In genomic region chr17:63985387-63986140, GRCh38 we compare ENCODE assay signal across 12 cellular contexts. TPM values are rescaled to one million over a fixed set of nuclear protein-coding genes. Genes with fewer than 3 reads are reported as not detected.
DNase-seq lines count a peak whose midpoint lies in the region; TF ChIP-seq lines count a peak whose summit lies in the region.
"Had no signal": no experiment of that assay in that cellular context is flagged by ENCODE, and none has a peak within 500 bp of the region (broad histone marks: within the 10 kb centered on the region; RNA-seq: fewer than 3 reads in every experiment).

No MANE protein-coding gene starts in this region.

- intact Hi-C loops in CD14-positive monocyte (cut with micrococcal nuclease) = no loop called here
- intact Hi-C loops in colonic mucosa (cut with DNase I) = no loop called here

- DNase-seq in CD14-positive monocyte (ENCODE audit: low spot score) (no peak), HFFc6 (no peak), colonic mucosa (no peak), NCI-H1436 (lab: John Stamatoyannopoulos, UW) (no peak), iPS-NIHi7 (ENCODE audit: extremely low spot score) (no peak), NCI-H146 treated with DMSO at 0.1 percent for 48 hours (lab: John Stamatoyannopoulos, UW; ENCODE audit: unreplicated experiment) (no peak), amniotic stem cell (lab: John Stamatoyannopoulos, UW) (no peak)
- DNase-seq: DMS79 treated with DMSO at 0.1 percent for 48 hours, hippocampal formation, SHP77 had no signal

- H3K4me3 ChIP-seq in colonic mucosa = no peak overlapping the region
- H3K4me3 ChIP-seq in parathyroid adenoma (ENCODE audit: low read depth, low read length) = no peak overlapping the region

- TF ChIP-seq CTCF in CD14-positive monocyte (IDR thresholded peaks at IDR 0.05) (no peak), HFFc6 (IDR thresholded peaks at IDR 0.05) (no peak), colonic mucosa (IDR thresholded peaks at IDR 0.05) (no peak), parathyroid adenoma (IDR thresholded peaks at IDR 0.05) (no peak)

- H3K36me3 ChIP-seq in colonic mucosa = no peaks in the 10 kb centered on the region
- H3K36me3 ChIP-seq in parathyroid adenoma (ENCODE audit: control insufficient read depth, insufficient read depth, low read length) = no peaks in the 10 kb centered on the region

- H3K27ac Mint-ChIP-seq in CD14-positive monocyte = peak overlapping the region; percentile 35 to 88 (median 63)
- H3K27ac Mint-ChIP-seq in HFFc6 = peak overlapping the region; percentile 38; the same call in 1 of the 2 replicates

- H3K79me2 ChIP-seq in parathyroid adenoma = no peaks in the 10 kb centered on the region

- no peaks in the 10 kb centered on the region for H3K9me3 ChIP-seq in colonic mucosa
- no peaks in the 10 kb centered on the region for H3K9me3 ChIP-seq in parathyroid adenoma (ENCODE audit: control insufficient read depth, low read length)

- no peaks in the 10 kb centered on the region for H3K4me1 ChIP-seq in colonic mucosa
- peaks cover 11% of the 10 kb centered on the region for H3K4me1 ChIP-seq in parathyroid adenoma

- H3K9me3 Mint-ChIP-seq in CD14-positive monocyte (peaks cover 1 to 11% (median 8%) of the 10 kb centered on the region in 7 donors), HFFc6 (peaks cover 13% of the 10 kb centered on the region)

- H3K4me3 Mint-ChIP-seq in CD14-positive monocyte (peak overlapping the region in 1 of 2 donors; percentile 51), HFFc6 (no peak overlapping the region)

- H2AFZ ChIP-seq in parathyroid adenoma = no peak overlapping the region

- H3K4me1 Mint-ChIP-seq in CD14-positive monocyte (peaks cover 45% of the 10 kb centered on the region), HFFc6 (ENCODE audit: low read depth) (peaks cover 22% of the 10 kb centered on the region)

- no peak overlapping the region for H3K9ac ChIP-seq in colonic mucosa (ENCODE audit: low read depth in 2 of 2, low read length in 2 of 2)
- no peak overlapping the region for H3K9ac ChIP-seq in parathyroid adenoma

- peaks cover 0 to 3% of the 10 kb centered on the region in 2 donors for H3K36me3 Mint-ChIP-seq in CD14-positive monocyte
- peaks cover 12% of the 10 kb centered on the region for H3K36me3 Mint-ChIP-seq in HFFc6 (ENCODE audit: low read depth)

- no peaks in the 10 kb centered on the region for H3K27me3 ChIP-seq in colonic mucosa
- H3K27me3 ChIP-seq in parathyroid adenoma (ENCODE audit: control insufficient read depth, insufficient read depth, low read length) = no peaks in the 10 kb centered on the region

- H3K27me3 Mint-ChIP-seq in CD14-positive monocyte (ENCODE audit: low read depth in 3 of 3) (peaks cover 0 to 5% (median 4%) of the 10 kb centered on the region in 3 donors), HFFc6 (ENCODE audit: insufficient read depth) (peaks cover 7% of the 10 kb centered on the region)

- no peak overlapping the region for H3K4me2 ChIP-seq in parathyroid adenoma (ENCODE audit: low read length)

- H3K27ac ChIP-seq in colonic mucosa (peak overlapping the region; percentile 55), parathyroid adenoma (peak overlapping the region; percentile 51)

RNA-seq across cellular contexts. Expression of gene PRR29, which starts 12.6 kb away (rescaled TPM):
- polyA plus RNA-seq in CD14-positive monocyte = 1 to 10 TPM; 1.4 to 2.1 TPM
- under 1 TPM in 3 of 6 experiments, not detected in 3; 0.17 to 0.27 (median 0.19) TPM for total RNA-seq in HFFc6 (2021; fragmentation: NEBNext Ultra II Directional; extraction: Animal tissue kit (Norgen Biotek cat#: 25700))
- total RNA-seq in colonic mucosa = under 1 TPM in 1 of 2 donors, not detected in 1; 0.16 TPM

RNA-seq across cellular contexts. Expression of gene SCN4A, which starts 12.8 kb away (rescaled TPM):
- not detected for polyA plus RNA-seq in CD14-positive monocyte
- total RNA-seq in HFFc6 (2021; fragmentation: NEBNext Ultra II Directional; extraction: Animal tissue kit (Norgen Biotek cat#: 25700)) = not detected
- total RNA-seq in colonic mucosa = under 1 TPM; 0.07 to 0.27 TPM
- polyA plus RNA-seq: neural cell had no signal

RNA-seq across cellular contexts. Expression of gene ICAM2, which starts 34.9 kb away (rescaled TPM):
- 100 to 1,000 TPM; 174 to 186 TPM for polyA plus RNA-seq in CD14-positive monocyte
- 1 to 10 TPM in 4 of 6 experiments, under 1 TPM in 2; 0.91 to 2.5 (median 1.3) TPM for total RNA-seq in HFFc6 (2021; fragmentation: NEBNext Ultra II Directional; extraction: Animal tissue kit (Norgen Biotek cat#: 25700))
- 1 to 10 TPM; 9.2 to 9.5 TPM for total RNA-seq in colonic mucosa
- polyA plus RNA-seq: neural cell had no signal

RNA-seq across cellular contexts. Expression of gene CD79B, which starts 53.4 kb away (rescaled TPM):
- polyA plus RNA-seq in CD14-positive monocyte = 10 to 100 TPM; 19.6 to 21.8 TPM
- under 1 TPM in 5 of 6 experiments, not detected in 1; 0.26 to 0.76 (median 0.34) TPM for total RNA-seq in HFFc6 (2021; fragmentation: NEBNext Ultra II Directional; extraction: Animal tissue kit (Norgen Biotek cat#: 25700))
- 1 to 10 TPM; 1.5 to 1.7 TPM for total RNA-seq in colonic mucosa
- polyA plus RNA-seq: neural cell had no signal
